Comparison of ENCODE assay signal across 20 cellular contexts in the genomic region with DNA sequence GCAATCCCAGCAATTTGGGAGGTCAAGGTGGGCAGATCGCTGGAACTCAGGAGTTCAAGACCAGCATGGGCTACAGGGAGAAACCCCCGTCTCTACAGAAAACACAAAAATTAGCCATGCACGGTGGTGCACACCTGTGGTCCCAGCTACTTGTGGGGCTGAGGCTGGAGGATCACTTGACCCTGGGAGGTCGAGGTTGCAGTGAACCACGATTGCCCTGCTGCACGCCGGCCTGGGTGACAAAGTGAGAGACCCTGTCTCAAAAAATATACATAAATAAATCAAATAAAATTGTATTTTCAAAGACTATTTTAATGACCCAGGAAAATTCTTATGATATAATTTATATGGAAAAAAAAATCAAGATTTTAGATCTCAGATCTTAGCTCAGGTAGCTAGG.
"Had no signal": no experiment of that assay in that cellular context is flagged by ENCODE, and none has a peak within 500 bp of the region (broad histone marks: within the 10 kb centered on the region; RNA-seq: fewer than 3 reads in every experiment).

No MANE protein-coding gene starts in this region.

- DNase-seq: KBM-7, MG63, NCI-H1092, NCI-H1105 treated with DMSO at 0.1 percent for 48 hours, NCI-H1436, NCI-H187, NCI-H2029, NCI-H2081 treated with DMSO at 0.1 percent for 48 hours, NCI-H2171, NCI-H226, NCI-H446, NCI-H510A, NCI-H524 treated with DMSO at 0.1 percent for 48 hours, NCI-H69, NCI-H774, SHP77 treated with DMSO at 0.1 percent for 48 hours, SJCRH30 had no signal

- H3K4me3 ChIP-seq: MG63, SJCRH30 had no signal

- H3K27me3 ChIP-seq: MG63, SJCRH30 had no signal

- H3K27ac ChIP-seq: SJCRH30 had no signal

- H3K36me3 ChIP-seq: MG63, SJCRH30 had no signal

- H3K9me3 ChIP-seq: MG63, SJCRH30 had no signal

- ATAC-seq: Panc1, Right ventricle myocardium inferior, SK-N-SH treated with all-trans-retinoic acid at 6 μM for 48 hours had no signal
